7 cellular contexts compared by ENCODE assay signal in the genomic region with DNA sequence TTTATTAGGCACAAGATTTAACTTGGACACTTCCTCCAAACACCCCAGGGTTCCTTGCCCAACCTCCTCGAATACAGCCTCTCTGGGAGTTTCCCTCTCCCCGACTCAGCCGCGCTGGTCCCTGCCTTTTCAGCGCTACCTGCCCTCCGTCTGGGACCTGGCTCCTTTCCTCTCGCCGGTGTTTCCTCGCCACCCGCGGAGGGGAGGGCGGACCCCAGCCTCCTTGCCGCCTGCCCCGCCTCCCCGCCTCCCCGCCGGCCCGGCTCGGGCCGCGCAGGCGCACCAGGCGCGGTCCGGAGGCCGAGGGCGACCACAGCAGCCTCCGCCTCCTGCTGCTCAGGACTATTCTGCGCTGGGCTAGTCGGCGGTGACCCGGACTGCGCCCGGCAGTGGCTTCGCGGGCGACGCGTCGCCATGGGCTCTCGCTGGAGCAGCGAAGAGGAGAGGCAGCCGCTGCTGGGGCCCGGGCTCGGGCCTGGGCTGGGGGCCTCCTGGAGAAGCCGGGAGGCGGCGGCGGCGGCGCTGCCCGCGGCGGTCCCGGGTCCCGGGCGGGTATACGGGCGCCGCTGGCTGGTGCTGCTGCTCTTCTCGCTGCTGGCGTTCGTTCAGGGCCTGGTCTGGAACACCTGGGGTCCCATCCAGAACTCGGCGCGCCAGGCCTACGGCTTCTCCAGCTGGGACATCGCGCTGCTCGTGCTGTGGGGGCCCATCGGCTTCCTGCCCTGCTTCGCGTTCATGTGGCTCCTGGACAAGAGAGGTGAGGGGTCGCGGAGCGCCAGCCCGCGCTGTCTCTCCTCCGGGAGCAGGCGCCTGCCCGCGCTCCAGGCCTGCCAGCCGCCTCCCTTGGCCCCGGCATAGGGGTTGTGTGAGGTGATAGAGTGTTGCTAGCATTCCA. TPM values are rescaled to one million over a fixed set of nuclear protein-coding genes. Genes with fewer than 3 reads are reported as not detected.
DNase-seq lines count a peak whose midpoint lies in the region; ATAC-seq and TF ChIP-seq lines count a peak whose summit lies in the region.

A gene with protein sequence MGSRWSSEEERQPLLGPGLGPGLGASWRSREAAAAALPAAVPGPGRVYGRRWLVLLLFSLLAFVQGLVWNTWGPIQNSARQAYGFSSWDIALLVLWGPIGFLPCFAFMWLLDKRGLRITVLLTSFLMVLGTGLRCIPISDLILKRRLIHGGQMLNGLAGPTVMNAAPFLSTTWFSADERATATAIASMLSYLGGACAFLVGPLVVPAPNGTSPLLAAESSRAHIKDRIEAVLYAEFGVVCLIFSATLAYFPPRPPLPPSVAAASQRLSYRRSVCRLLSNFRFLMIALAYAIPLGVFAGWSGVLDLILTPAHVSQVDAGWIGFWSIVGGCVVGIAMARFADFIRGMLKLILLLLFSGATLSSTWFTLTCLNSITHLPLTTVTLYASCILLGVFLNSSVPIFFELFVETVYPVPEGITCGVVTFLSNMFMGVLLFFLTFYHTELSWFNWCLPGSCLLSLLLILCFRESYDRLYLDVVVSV (plus strand): TSS at position 291 of the 895 bp plus-strand sequence. CDS start 124 bp downstream, at position 415.

- intact Hi-C loops in left lung (cut with DNase I), result no loop called here

- no peaks in the 10 kb centered on the region for H3K27me3 ChIP-seq in left lung

- TF ChIP-seq POLR2A in GM18951 (IDR thresholded peaks at IDR 0.05; ENCODE audit: extremely low read depth, insufficient read depth, insufficient read length), result peak; percentile 66

- H3K4me3 ChIP-seq in choroid plexus epithelial cell (ENCODE audit: low read depth, low read length), result peak within 1 kb of the TSS; percentile 87
- H3K4me3 ChIP-seq in left lung, result peak within 1 kb of the TSS; percentile 76 to 81

- in situ Hi-C loops in GM18951 (cut with MboI; ENCODE audit: low sequenced_read_pairs, unreplicated experiment), result no loop called here

- H3K27ac ChIP-seq in left lung, result peak within 1 kb of the TSS; percentile 92 to 97

- ATAC-seq in HG03139 (IDR thresholded peaks at IDR 0.05; ENCODE audit: unreplicated experiment) (peak; percentile 65), left lung (peak; percentile 91)

- DNase-seq in T-helper 9 cell (peak; percentile 59), choroid plexus epithelial cell (ENCODE audit: low read depth) (peak; percentile 88), left lung (peak; percentile 81 to 96), cerebellar nuclear complex (lab: John Stamatoyannopoulos, UW) (no peak)
- DNase-seq in stimulated activated CD4-positive, alpha-beta T cell treated with anti-CD3 and anti-CD28 coated beads, Interleukin-4, amount 100 ng/mL, for 24 hours, result peak; percentile 66

- H3K4me1 ChIP-seq in left lung, result peaks cover 5 to 42% of the 10 kb centered on the region in 2 donors

- H3K9me3 ChIP-seq in left lung, result no peaks in the 10 kb centered on the region

- TF ChIP-seq CTCF in choroid plexus epithelial cell (conservative IDR thresholded peaks at IDR 0.05; ENCODE audit: low read depth, low read length) (no peak), left lung (IDR thresholded peaks at IDR 0.05) (no peak)

- no peaks in the 10 kb centered on the region for H3K36me3 ChIP-seq in left lung

RNA-seq across cellular contexts. Expression of the gene that starts here (rescaled TPM):
- 10 to 100 TPM; 12.3 to 19.2 TPM for total RNA-seq in left lung

Comparison
In these comparisons a context has a peak if more than half of its experiments do, and no peak if none do; other contexts are left out.
1. DNase-seq: peak in T-helper 9 cell (single experiment), choroid plexus epithelial cell (single experiment), left lung (2 of 2) and stimulated activated CD4-positive, alpha-beta T cell treated with anti-CD3 and anti-CD28 coated beads, Interleukin-4, amount 100 ng/mL, for 24 hours (single experiment); none in cerebellar nuclear complex (0 of 2).